In genomic region chr15:50653156-50653743, GRCh38 we compare ENCODE assay signal across 1 cellular context.
A peak's percentile ranks its signal among the peaks of the same experiment; 100 is the strongest.
TF ChIP-seq lines count a peak whose summit lies in the region.

No MANE protein-coding gene starts in this region.

TF ChIP-seq in IMR-90, 13 proteins besides CTCF, POLR2A, EP300 and RAD21:
- no peak for TF ChIP-seq USF2 (IDR thresholded peaks at IDR 0.05; ENCODE audit: low read depth, low read length)
- TF ChIP-seq MAFK (IDR thresholded peaks at IDR 0.05; ENCODE audit: low read depth, low read length): peak; percentile 30; the same call in 1 of the 2 replicates
- TF ChIP-seq ELK1 (IDR thresholded peaks at IDR 0.05; ENCODE audit: borderline replicate concordance, low read depth, low read length): no peak
- TF ChIP-seq SMC3 (IDR thresholded peaks at IDR 0.05; ENCODE audit: low read depth, low read length): no peak
